2 cellular contexts compared by ENCODE assay signal in the genomic region with DNA sequence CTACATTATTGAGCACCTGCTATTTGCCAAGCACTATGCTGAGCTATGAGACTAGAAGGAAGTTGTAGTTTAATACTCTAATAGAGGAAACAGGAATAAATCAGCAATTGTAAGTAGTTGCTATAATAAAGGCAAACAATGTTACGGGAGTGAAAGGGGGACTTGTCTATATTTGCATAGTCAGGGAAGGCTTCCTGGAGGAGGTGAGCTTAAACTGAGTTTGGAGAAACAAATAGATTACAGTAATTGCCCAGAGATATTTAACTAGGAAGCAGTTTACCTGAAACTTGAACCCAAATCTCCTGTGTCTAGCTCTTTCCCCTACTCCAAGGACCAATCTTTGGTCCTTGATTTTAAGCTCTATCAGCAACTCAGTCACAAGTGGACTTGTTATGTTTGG.
TF ChIP-seq lines count a peak whose summit lies in the region.

No MANE protein-coding gene starts in this region.

TF ChIP-seq in K562, 482 proteins besides CTCF, POLR2A, EP300 and RAD21 (continued from another document):
- TF ChIP-seq BCOR (IDR thresholded peaks at IDR 0.05) (peak; percentile 47), BRD4 (IDR thresholded peaks at IDR 0.05) (no peak), RBM25 (IDR thresholded peaks at IDR 0.05; ENCODE audit: low read depth, low read length, severe bottlenecking) (peak; percentile 97), ZNF444 (CRISPR knock-in tag; IDR thresholded peaks at IDR 0.05) (no peak)
- TF ChIP-seq, protein P1, sequence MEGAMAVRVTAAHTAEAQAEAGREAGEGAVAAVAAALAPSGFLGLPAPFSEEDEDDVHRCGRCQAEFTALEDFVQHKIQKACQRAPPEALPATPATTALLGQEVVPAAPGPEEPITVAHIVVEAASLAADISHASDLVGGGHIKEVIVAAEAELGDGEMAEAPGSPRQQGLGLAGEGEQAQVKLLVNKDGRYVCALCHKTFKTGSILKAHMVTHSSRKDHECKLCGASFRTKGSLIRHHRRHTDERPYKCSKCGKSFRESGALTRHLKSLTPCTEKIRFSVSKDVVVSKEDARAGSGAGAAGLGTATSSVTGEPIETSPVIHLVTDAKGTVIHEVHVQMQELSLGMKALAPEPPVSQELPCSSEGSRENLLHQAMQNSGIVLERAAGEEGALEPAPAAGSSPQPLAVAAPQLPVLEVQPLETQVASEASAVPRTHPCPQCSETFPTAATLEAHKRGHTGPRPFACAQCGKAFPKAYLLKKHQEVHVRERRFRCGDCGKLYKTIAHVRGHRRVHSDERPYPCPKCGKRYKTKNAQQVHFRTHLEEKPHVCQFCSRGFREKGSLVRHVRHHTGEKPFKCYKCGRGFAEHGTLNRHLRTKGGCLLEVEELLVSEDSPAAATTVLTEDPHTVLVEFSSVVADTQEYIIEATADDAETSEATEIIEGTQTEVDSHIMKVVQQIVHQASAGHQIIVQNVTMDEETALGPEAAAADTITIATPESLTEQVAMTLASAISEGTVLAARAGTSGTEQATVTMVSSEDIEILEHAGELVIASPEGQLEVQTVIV (CRISPR knock-in tag; IDR thresholded peaks at IDR 0.05; ENCODE audit: borderline replicate concordance) = no peak
- TF ChIP-seq, protein P2, sequence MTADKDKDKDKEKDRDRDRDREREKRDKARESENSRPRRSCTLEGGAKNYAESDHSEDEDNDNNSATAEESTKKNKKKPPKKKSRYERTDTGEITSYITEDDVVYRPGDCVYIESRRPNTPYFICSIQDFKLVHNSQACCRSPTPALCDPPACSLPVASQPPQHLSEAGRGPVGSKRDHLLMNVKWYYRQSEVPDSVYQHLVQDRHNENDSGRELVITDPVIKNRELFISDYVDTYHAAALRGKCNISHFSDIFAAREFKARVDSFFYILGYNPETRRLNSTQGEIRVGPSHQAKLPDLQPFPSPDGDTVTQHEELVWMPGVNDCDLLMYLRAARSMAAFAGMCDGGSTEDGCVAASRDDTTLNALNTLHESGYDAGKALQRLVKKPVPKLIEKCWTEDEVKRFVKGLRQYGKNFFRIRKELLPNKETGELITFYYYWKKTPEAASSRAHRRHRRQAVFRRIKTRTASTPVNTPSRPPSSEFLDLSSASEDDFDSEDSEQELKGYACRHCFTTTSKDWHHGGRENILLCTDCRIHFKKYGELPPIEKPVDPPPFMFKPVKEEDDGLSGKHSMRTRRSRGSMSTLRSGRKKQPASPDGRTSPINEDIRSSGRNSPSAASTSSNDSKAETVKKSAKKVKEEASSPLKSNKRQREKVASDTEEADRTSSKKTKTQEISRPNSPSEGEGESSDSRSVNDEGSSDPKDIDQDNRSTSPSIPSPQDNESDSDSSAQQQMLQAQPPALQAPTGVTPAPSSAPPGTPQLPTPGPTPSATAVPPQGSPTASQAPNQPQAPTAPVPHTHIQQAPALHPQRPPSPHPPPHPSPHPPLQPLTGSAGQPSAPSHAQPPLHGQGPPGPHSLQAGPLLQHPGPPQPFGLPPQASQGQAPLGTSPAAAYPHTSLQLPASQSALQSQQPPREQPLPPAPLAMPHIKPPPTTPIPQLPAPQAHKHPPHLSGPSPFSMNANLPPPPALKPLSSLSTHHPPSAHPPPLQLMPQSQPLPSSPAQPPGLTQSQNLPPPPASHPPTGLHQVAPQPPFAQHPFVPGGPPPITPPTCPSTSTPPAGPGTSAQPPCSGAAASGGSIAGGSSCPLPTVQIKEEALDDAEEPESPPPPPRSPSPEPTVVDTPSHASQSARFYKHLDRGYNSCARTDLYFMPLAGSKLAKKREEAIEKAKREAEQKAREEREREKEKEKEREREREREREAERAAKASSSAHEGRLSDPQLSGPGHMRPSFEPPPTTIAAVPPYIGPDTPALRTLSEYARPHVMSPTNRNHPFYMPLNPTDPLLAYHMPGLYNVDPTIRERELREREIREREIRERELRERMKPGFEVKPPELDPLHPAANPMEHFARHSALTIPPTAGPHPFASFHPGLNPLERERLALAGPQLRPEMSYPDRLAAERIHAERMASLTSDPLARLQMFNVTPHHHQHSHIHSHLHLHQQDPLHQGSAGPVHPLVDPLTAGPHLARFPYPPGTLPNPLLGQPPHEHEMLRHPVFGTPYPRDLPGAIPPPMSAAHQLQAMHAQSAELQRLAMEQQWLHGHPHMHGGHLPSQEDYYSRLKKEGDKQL (CRISPR knock-in tag; IDR thresholded peaks at IDR 0.05; ENCODE audit: borderline replicate concordance) = no peak

TF ChIP-seq in neural cell, 6 proteins besides CTCF, POLR2A, EP300 and RAD21 (continued from another document):
- TF ChIP-seq, protein P3, sequence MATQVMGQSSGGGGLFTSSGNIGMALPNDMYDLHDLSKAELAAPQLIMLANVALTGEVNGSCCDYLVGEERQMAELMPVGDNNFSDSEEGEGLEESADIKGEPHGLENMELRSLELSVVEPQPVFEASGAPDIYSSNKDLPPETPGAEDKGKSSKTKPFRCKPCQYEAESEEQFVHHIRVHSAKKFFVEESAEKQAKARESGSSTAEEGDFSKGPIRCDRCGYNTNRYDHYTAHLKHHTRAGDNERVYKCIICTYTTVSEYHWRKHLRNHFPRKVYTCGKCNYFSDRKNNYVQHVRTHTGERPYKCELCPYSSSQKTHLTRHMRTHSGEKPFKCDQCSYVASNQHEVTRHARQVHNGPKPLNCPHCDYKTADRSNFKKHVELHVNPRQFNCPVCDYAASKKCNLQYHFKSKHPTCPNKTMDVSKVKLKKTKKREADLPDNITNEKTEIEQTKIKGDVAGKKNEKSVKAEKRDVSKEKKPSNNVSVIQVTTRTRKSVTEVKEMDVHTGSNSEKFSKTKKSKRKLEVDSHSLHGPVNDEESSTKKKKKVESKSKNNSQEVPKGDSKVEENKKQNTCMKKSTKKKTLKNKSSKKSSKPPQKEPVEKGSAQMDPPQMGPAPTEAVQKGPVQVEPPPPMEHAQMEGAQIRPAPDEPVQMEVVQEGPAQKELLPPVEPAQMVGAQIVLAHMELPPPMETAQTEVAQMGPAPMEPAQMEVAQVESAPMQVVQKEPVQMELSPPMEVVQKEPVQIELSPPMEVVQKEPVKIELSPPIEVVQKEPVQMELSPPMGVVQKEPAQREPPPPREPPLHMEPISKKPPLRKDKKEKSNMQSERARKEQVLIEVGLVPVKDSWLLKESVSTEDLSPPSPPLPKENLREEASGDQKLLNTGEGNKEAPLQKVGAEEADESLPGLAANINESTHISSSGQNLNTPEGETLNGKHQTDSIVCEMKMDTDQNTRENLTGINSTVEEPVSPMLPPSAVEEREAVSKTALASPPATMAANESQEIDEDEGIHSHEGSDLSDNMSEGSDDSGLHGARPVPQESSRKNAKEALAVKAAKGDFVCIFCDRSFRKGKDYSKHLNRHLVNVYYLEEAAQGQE (IDR thresholded peaks at IDR 0.05; ENCODE audit: borderline replicate concordance) = no peak
- TF ChIP-seq POLR2AphosphoS5 (IDR thresholded peaks at IDR 0.05) = no peak
- no peak for TF ChIP-seq TAF1 (IDR thresholded peaks at IDR 0.05; ENCODE audit: low read depth)
- no peak for TF ChIP-seq MXI1 (conservative IDR thresholded peaks at IDR 0.05; ENCODE audit: poor library complexity, severe bottlenecking)
